Comparison of ENCODE assay signal across 31 cellular contexts in genomic region chr2:84674099-84674498, GRCh38.
"Had no signal": no experiment of that assay in that cellular context is flagged by ENCODE, and none has a peak within 500 bp of the region (broad histone marks: within the 10 kb centered on the region; RNA-seq: fewer than 3 reads in every experiment).

No MANE protein-coding gene starts in this region.

- H3K9me3 Mint-ChIP-seq: activated B cell treated with CpG ODN at 0.5 μM for 24 hours; activated CD4-positive, alpha-beta memory T cell treated with anti-CD3 and anti-CD28 coated beads for 36 hours; activated CD8-positive, alpha-beta T cell treated with anti-CD3 and anti-CD28 coated beads for 36 hours; activated naive CD4-positive, alpha-beta T cell treated with anti-CD3 and anti-CD28 coated beads, Interleukin-2, amount 10 ng/mL, durations not matched to agents 7 days and 5 days; activated naive CD4-positive, alpha-beta T cell treated with anti-CD3 and anti-CD28 coated beads, Interleukin-2, amount 50 U/mL, for 24 hours; activated naive CD8-positive, alpha-beta T cell treated with anti-CD3 and anti-CD28 coated beads, Interleukin-2, amount 10 ng/mL, durations not matched to agents 7 days and 5 days; activated naive CD8-positive, alpha-beta T cell treated with anti-CD3 and anti-CD28 coated beads, Interleukin-2, amount 50 U/mL, for 24 hours; activated T-cell treated with anti-CD3 and anti-CD28 coated beads, Interleukin-2, amount 50 U/mL, for 24 hours; activated T-helper 2 cell treated with anti-CD3 and anti-CD28 coated beads, Interferon-gamma antibody, Interleukin-2, Interleukin-4, amounts not matched to agents 10 μg/mL and 5 μg/mL and 100 μg/mL, durations not matched to agents 14 hours and 24 hours and 36 hours; T-helper 1 cell treated with Interleukin-12 subunit alpha and Interleukin-12 subunit beta and Interleukin-4 antibody, amounts not matched to agents 30 μg/mL and 1 μg/mL, for 36 hours; T-helper 2 cell treated with Interferon-gamma antibody and Interleukin-4, amounts not matched to agents 5 μg/mL and 100 μg/mL, for 36 hours had no signal

- H3K36me3 ChIP-seq: ascending aorta, brain microvascular endothelial cell, breast epithelium had no signal

- H3K36me3 Mint-ChIP-seq: activated CD4-positive, alpha-beta memory T cell treated with anti-CD3 and anti-CD28 coated beads for 36 hours; activated naive CD4-positive, alpha-beta T cell treated with anti-CD3 and anti-CD28 coated beads, Interleukin-2, amount 10 ng/mL, durations not matched to agents 7 days and 5 days; activated naive CD4-positive, alpha-beta T cell treated with anti-CD3 and anti-CD28 coated beads, Interleukin-2, amount 50 U/mL, for 24 hours; activated naive CD8-positive, alpha-beta T cell had no signal

- H3K4me1 ChIP-seq: ascending aorta, breast epithelium had no signal

- H3K4me3 Mint-ChIP-seq: activated B cell treated with CpG ODN at 0.5 μM for 24 hours; activated CD4-positive, alpha-beta memory T cell treated with anti-CD3 and anti-CD28 coated beads for 36 hours; activated CD8-positive, alpha-beta T cell treated with anti-CD3 and anti-CD28 coated beads for 36 hours; activated naive CD4-positive, alpha-beta T cell treated with anti-CD3 and anti-CD28 coated beads, Interleukin-2, amount 10 ng/mL, durations not matched to agents 7 days and 5 days; activated naive CD4-positive, alpha-beta T cell treated with anti-CD3 and anti-CD28 coated beads, Interleukin-2, amount 50 U/mL, for 24 hours; activated naive CD8-positive, alpha-beta T cell; activated naive CD8-positive, alpha-beta T cell treated with anti-CD3 and anti-CD28 coated beads, Interleukin-2, amount 10 ng/mL, durations not matched to agents 7 days and 5 days; activated naive CD8-positive, alpha-beta T cell treated with anti-CD3 and anti-CD28 coated beads, Interleukin-2, amount 50 U/mL, for 24 hours; activated T-cell treated with anti-CD3 and anti-CD28 coated beads, Interleukin-2, amount 50 U/mL, for 24 hours; T-helper 1 cell treated with Interleukin-12 subunit alpha and Interleukin-12 subunit beta and Interleukin-4 antibody, amounts not matched to agents 30 μg/mL and 1 μg/mL, for 36 hours; T-helper 2 cell treated with Interferon-gamma antibody and Interleukin-4, amounts not matched to agents 5 μg/mL and 100 μg/mL, for 36 hours had no signal

- H3K27ac Mint-ChIP-seq: activated B cell treated with CpG ODN at 0.5 μM for 24 hours; activated CD4-positive, alpha-beta memory T cell treated with anti-CD3 and anti-CD28 coated beads for 36 hours; activated CD8-positive, alpha-beta T cell treated with anti-CD3 and anti-CD28 coated beads for 36 hours; activated naive CD4-positive, alpha-beta T cell treated with anti-CD3 and anti-CD28 coated beads, Interleukin-2, amount 10 ng/mL, durations not matched to agents 7 days and 5 days; activated naive CD4-positive, alpha-beta T cell treated with anti-CD3 and anti-CD28 coated beads, Interleukin-2, amount 50 U/mL, for 24 hours; activated naive CD8-positive, alpha-beta T cell; activated naive CD8-positive, alpha-beta T cell treated with anti-CD3 and anti-CD28 coated beads, Interleukin-2, amount 10 ng/mL, durations not matched to agents 7 days and 5 days; activated naive CD8-positive, alpha-beta T cell treated with anti-CD3 and anti-CD28 coated beads, Interleukin-2, amount 50 U/mL, for 24 hours; activated T-cell treated with anti-CD3 and anti-CD28 coated beads, Interleukin-2, amount 50 U/mL, for 24 hours; activated T-helper 2 cell treated with anti-CD3 and anti-CD28 coated beads, Interferon-gamma antibody, Interleukin-2, Interleukin-4, amounts not matched to agents 10 μg/mL and 5 μg/mL and 100 μg/mL, durations not matched to agents 14 hours and 24 hours and 36 hours; T-helper 1 cell treated with Interleukin-12 subunit alpha and Interleukin-12 subunit beta and Interleukin-4 antibody, amounts not matched to agents 30 μg/mL and 1 μg/mL, for 36 hours; T-helper 2 cell treated with Interferon-gamma antibody and Interleukin-4, amounts not matched to agents 5 μg/mL and 100 μg/mL, for 36 hours had no signal

- H3K27me3 Mint-ChIP-seq: activated B cell treated with CpG ODN at 0.5 μM for 24 hours; activated CD4-positive, alpha-beta memory T cell treated with anti-CD3 and anti-CD28 coated beads for 36 hours; activated CD8-positive, alpha-beta T cell treated with anti-CD3 and anti-CD28 coated beads for 36 hours; activated naive CD4-positive, alpha-beta T cell treated with anti-CD3 and anti-CD28 coated beads, Interleukin-2, amount 50 U/mL, for 24 hours; activated naive CD8-positive, alpha-beta T cell; activated naive CD8-positive, alpha-beta T cell treated with anti-CD3 and anti-CD28 coated beads, Interleukin-2, amount 10 ng/mL, durations not matched to agents 7 days and 5 days; activated naive CD8-positive, alpha-beta T cell treated with anti-CD3 and anti-CD28 coated beads, Interleukin-2, amount 50 U/mL, for 24 hours; activated T-cell treated with anti-CD3 and anti-CD28 coated beads, Interleukin-2, amount 50 U/mL, for 24 hours had no signal

- FAIRE-seq: TTC549 had no signal

- H3K9me3 ChIP-seq: ascending aorta, breast epithelium had no signal

- H3K27me3 ChIP-seq: ascending aorta, brain microvascular endothelial cell, breast epithelium had no signal

- H3K4me3 ChIP-seq: ascending aorta, breast epithelium had no signal

- ATAC-seq: activated CD8-positive, alpha-beta T cell treated with anti-CD3 and anti-CD28 coated beads for 36 hours; activated naive CD8-positive, alpha-beta T cell treated with anti-CD3 and anti-CD28 coated beads, Interleukin-2, amount 50 U/mL, for 24 hours had no signal

- H3K27ac ChIP-seq: ascending aorta, brain microvascular endothelial cell, breast epithelium, VCaP had no signal

- H3K4me1 Mint-ChIP-seq: activated B cell treated with CpG ODN at 0.5 μM for 24 hours had no signal

- DNase-seq: activated B cell treated with CpG ODN at 0.5 μM for 24 hours; activated CD4-positive, alpha-beta memory T cell treated with anti-CD3 and anti-CD28 coated beads for 36 hours; activated CD4-positive, alpha-beta T cell treated with anti-CD3 and anti-CD28 coated beads for 4 hours; activated CD4-positive, alpha-beta T cell treated with anti-CD3 and anti-CD28 coated beads, Interleukin-2, amount 50 U/mL, for 1 hour; activated CD4-positive, alpha-beta T cell treated with anti-CD3 and anti-CD28 coated beads, Interleukin-2, amount 50 U/mL, for 4 hours; activated CD4-positive, CD25-positive, alpha-beta regulatory T cell treated with anti-CD3 and anti-CD28 coated beads, Interleukin-2, amount 50 U/mL, for 72 hours; activated CD8-positive, alpha-beta memory T cell treated with anti-CD3 and anti-CD28 coated beads, Interleukin-2, amount 50 U/mL, for 48 hours; activated CD8-positive, alpha-beta T cell treated with anti-CD3 and anti-CD28 coated beads for 36 hours; activated effector memory CD4-positive, alpha-beta T cell treated with Interleukin-2 at 50 U/mL for 16 hours; activated gamma-delta T cell; activated naive CD4-positive, alpha-beta T cell treated with anti-CD3 and anti-CD28 coated beads, Interleukin-2, amount 10 ng/mL, durations not matched to agents 7 days and 5 days; activated naive CD4-positive, alpha-beta T cell treated with Interleukin-2 at 50 U/mL for 16 hours; activated naive CD8-positive, alpha-beta T cell treated with anti-CD3 and anti-CD28 coated beads, Interleukin-2, amount 10 ng/mL, durations not matched to agents 7 days and 5 days; activated naive CD8-positive, alpha-beta T cell treated with anti-CD3 and anti-CD28 coated beads, Interleukin-2, amount 50 U/mL, for 24 hours; activated T-cell treated with anti-CD3 and anti-CD28 coated beads, Interleukin-2, amount 50 U/mL, for 24 hours; activated T-cell treated with anti-CD3 and anti-CD28 coated beads, Interleukin-2, amount 50 U/mL, for 48 hours; brain microvascular endothelial cell; central memory CD4-positive, alpha-beta T cell; SW 1271; T-helper 1 cell; T-helper 2 cell; T-helper 9 cell had no signal
